Comparison of ENCODE assay signal across 8 cellular contexts in genomic region chr14:91253795-91254323, GRCh38. TPM values are rescaled to one million over a fixed set of nuclear protein-coding genes. Genes with fewer than 3 reads are reported as not detected.
DNase-seq lines count a peak whose midpoint lies in the region; ATAC-seq and TF ChIP-seq lines count a peak whose summit lies in the region.

No MANE protein-coding gene starts in this region.

- peaks cover 69% of the 10 kb centered on the region for H3K4me1 Mint-ChIP-seq in T-helper 17 cell

- H3K9me3 ChIP-seq in T-helper 17 cell (ENCODE audit: control insufficient read depth, low read length, poor library complexity, severe bottlenecking) = no peaks in the 10 kb centered on the region
- no peaks in the 10 kb centered on the region for H3K9me3 ChIP-seq in gastroesophageal sphincter

- peak overlapping the region; percentile 91 for H3K27ac Mint-ChIP-seq in T-helper 17 cell

- no peaks in the 10 kb centered on the region for H3K36me3 Mint-ChIP-seq in T-helper 17 cell (ENCODE audit: low read depth)

- WGBS in gastroesophageal sphincter (ENCODE audit: low coverage in 1 of 2), 2 donors = no CpG with 5 or more reads among the region's 20 CpGs

- TF ChIP-seq POLR2A in GM19193 (IDR thresholded peaks at IDR 0.05; ENCODE audit: extremely low read depth, insufficient read depth, insufficient read length) (peak; percentile 0), gastroesophageal sphincter (IDR thresholded peaks at IDR 0.05) (no peak)

- peak overlapping the region in 3 of 4 donors; percentile 63 to 83 (median 71) for H3K27ac ChIP-seq in gastroesophageal sphincter

- TF ChIP-seq CTCF in gastroesophageal sphincter (IDR thresholded peaks at IDR 0.05) = no peak

- H3K4me3 Mint-ChIP-seq in T-helper 17 cell = peak overlapping the region; percentile 89

- no peaks in the 10 kb centered on the region for H3K27me3 Mint-ChIP-seq in T-helper 17 cell

- peak overlapping the region; percentile 49 to 67 for H3K4me3 ChIP-seq in gastroesophageal sphincter

- no peak for ATAC-seq in T-helper 17 cell
- ATAC-seq in gastroesophageal sphincter = no peak
- no peak for ATAC-seq in GM18870 (IDR thresholded peaks at IDR 0.05; ENCODE audit: unreplicated experiment)
- no peak for ATAC-seq in GM19324 (IDR thresholded peaks at IDR 0.05; ENCODE audit: low FRiP score, unreplicated experiment)
- no peak for ATAC-seq in HG02678 (IDR thresholded peaks at IDR 0.05; ENCODE audit: unreplicated experiment)
- no peak for ATAC-seq in GM21576 (IDR thresholded peaks at IDR 0.05; ENCODE audit: unreplicated experiment)

- no peak for DNase-seq in T-helper 17 cell
- DNase-seq in retina = peak; percentile 73

- H3K27me3 ChIP-seq in gastroesophageal sphincter = no peaks in the 10 kb centered on the region

- H3K36me3 ChIP-seq in gastroesophageal sphincter = no peaks in the 10 kb centered on the region

- peaks cover 0 to 52% (median 22%) of the 10 kb centered on the region in 3 donors for H3K4me1 ChIP-seq in gastroesophageal sphincter

- no peak for TF ChIP-seq EP300 in gastroesophageal sphincter (IDR thresholded peaks at IDR 0.05)

RNA-seq across cellular contexts. Expression of gene GPR68, which starts 9.4 kb away (rescaled TPM):
- total RNA-seq in T-helper 17 cell = 10 to 100 TPM in 1 of 2 donors, 1 to 10 TPM in 1; 7.6 to 12.4 TPM
- total RNA-seq in gastroesophageal sphincter = 10 to 100 TPM in 1 of 4 donors, 1 to 10 TPM in 3; 1.8 to 10.3 (median 3.0) TPM
